Comparison of ENCODE assay signal across 12 cellular contexts in genomic region chr3:102036015-102036414, GRCh38.
DNase-seq lines count a peak whose midpoint lies in the region; ATAC-seq and TF ChIP-seq lines count a peak whose summit lies in the region.
"Had no signal": no experiment of that assay in that cellular context is flagged by ENCODE, and none has a peak within 500 bp of the region (broad histone marks: within the 10 kb centered on the region; RNA-seq: fewer than 3 reads in every experiment).

No MANE protein-coding gene starts in this region.

- peaks cover 32% of the 10 kb centered on the region for H3K9me3 Mint-ChIP-seq in activated T-helper 1 cell treated with anti-CD3 and anti-CD28 coated beads, Interleukin-12 subunit alpha, Interleukin-12 subunit beta, Interleukin-2, Interleukin-4 antibody, amounts not matched to agents 30 ng/mL and 10 ng/mL and 1 ng/mL, durations not matched to agents 14 hours and 24 hours and 36 hours

- no peak overlapping the region for H3K23ac ChIP-seq in IMR-90 (ENCODE audit: low read depth, low read length)

- no peak overlapping the region for H3K14ac ChIP-seq in IMR-90 (replicated peaks; ENCODE audit: low read depth, low read length)

- no peak for TF ChIP-seq RAD21 in IMR-90 (IDR thresholded peaks at IDR 0.05; ENCODE audit: low read length)

- no peak overlapping the region; the same call in 2 of the 3 replicates for H2BK15ac ChIP-seq in IMR-90 (ENCODE audit: low read depth, low read length)

- H3K36me3 Mint-ChIP-seq in activated T-helper 1 cell treated with anti-CD3 and anti-CD28 coated beads, Interleukin-12 subunit alpha, Interleukin-12 subunit beta, Interleukin-2, Interleukin-4 antibody, amounts not matched to agents 30 ng/mL and 10 ng/mL and 1 ng/mL, durations not matched to agents 14 hours and 24 hours and 36 hours (ENCODE audit: low read depth), result peaks cover 10% of the 10 kb centered on the region

- peaks cover 4% of the 10 kb centered on the region for H3K27me3 Mint-ChIP-seq in activated T-helper 1 cell treated with anti-CD3 and anti-CD28 coated beads, Interleukin-12 subunit alpha, Interleukin-12 subunit beta, Interleukin-2, Interleukin-4 antibody, amounts not matched to agents 30 ng/mL and 10 ng/mL and 1 ng/mL, durations not matched to agents 14 hours and 24 hours and 36 hours (ENCODE audit: insufficient read depth)
- H3K27me3 Mint-ChIP-seq: CD8-positive, alpha-beta memory T cell had no signal

- no peak overlapping the region for H2AK9ac ChIP-seq in IMR-90 (replicated peaks; ENCODE audit: low read depth, low read length, poor library complexity)

- no peak overlapping the region for H2BK5ac ChIP-seq in IMR-90 (ENCODE audit: low read depth, low read length, poor library complexity, severe bottlenecking)

- dilution Hi-C loops in IMR-90 (cut with HindIII; ENCODE audit: low sequenced_read_pairs, unreplicated experiment), result no loop called here

- no peak overlapping the region for H3K27ac Mint-ChIP-seq in activated T-helper 1 cell treated with anti-CD3 and anti-CD28 coated beads, Interleukin-12 subunit alpha, Interleukin-12 subunit beta, Interleukin-2, Interleukin-4 antibody, amounts not matched to agents 30 ng/mL and 10 ng/mL and 1 ng/mL, durations not matched to agents 14 hours and 24 hours and 36 hours
- H3K27ac Mint-ChIP-seq: CD8-positive, alpha-beta memory T cell had no signal

- H2BK20ac ChIP-seq in IMR-90 (ENCODE audit: low read depth, low read length), result no peak overlapping the region

- no peak for TF ChIP-seq CTCF in IMR-90 (conservative IDR thresholded peaks at IDR 0.05; ENCODE audit: low read depth, low read length)

- in situ Hi-C loops in IMR-90 (cut with MboI; ENCODE audit: low sequenced_read_pairs), result no loop called here

- H2AK5ac ChIP-seq in IMR-90 (ENCODE audit: low read depth, low read length), result no peak overlapping the region

- peaks cover 2% of the 10 kb centered on the region; the same call in 1 of the 2 replicates for H3K9me3 ChIP-seq in IMR-90 (ENCODE audit: control insufficient read depth, insufficient read depth, low read length)

- H3K4me3 Mint-ChIP-seq in activated T-helper 1 cell treated with anti-CD3 and anti-CD28 coated beads, Interleukin-12 subunit alpha, Interleukin-12 subunit beta, Interleukin-2, Interleukin-4 antibody, amounts not matched to agents 30 ng/mL and 10 ng/mL and 1 ng/mL, durations not matched to agents 14 hours and 24 hours and 36 hours, result no peak overlapping the region
- H3K4me3 Mint-ChIP-seq: CD8-positive, alpha-beta memory T cell had no signal

- no TSS peak for BruUV-seq in IMR-90 (replicated peaks; lab: Mats Ljungman, UMichigan)

- no peaks in the 10 kb centered on the region for H3K9me1 ChIP-seq in IMR-90 (ENCODE audit: insufficient read depth, low read length)

- no peak overlapping the region for H2AFZ ChIP-seq in IMR-90 (replicated peaks; ENCODE audit: low read length, poor library complexity)

- peaks cover 13% of the 10 kb centered on the region for H3K4me1 Mint-ChIP-seq in activated T-helper 1 cell treated with anti-CD3 and anti-CD28 coated beads, Interleukin-12 subunit alpha, Interleukin-12 subunit beta, Interleukin-2, Interleukin-4 antibody, amounts not matched to agents 30 ng/mL and 10 ng/mL and 1 ng/mL, durations not matched to agents 14 hours and 24 hours and 36 hours (ENCODE audit: low read depth)

- no peak overlapping the region for H3K4me3 ChIP-seq in IMR-90 (ENCODE audit: insufficient read depth, low read depth, low read length)
- H3K4me3 ChIP-seq: left ventricle myocardium inferior had no signal

- H3K4me1 ChIP-seq in IMR-90 (ENCODE audit: control insufficient read depth, insufficient read depth, low read length), result peaks cover 2% of the 10 kb centered on the region; the same call in 1 of the 2 replicates
- H3K4me1 ChIP-seq: left ventricle myocardium inferior had no signal

- no peaks in the 10 kb centered on the region for H3K27me3 ChIP-seq in IMR-90 (ENCODE audit: control insufficient read depth, insufficient read depth, low read length)

- no peak overlapping the region for H4K91ac ChIP-seq in IMR-90 (ENCODE audit: insufficient read depth, low read depth, low read length)

- no peak overlapping the region for H3K4me2 ChIP-seq in IMR-90 (ENCODE audit: low read depth, low read length)

- H3K79me1 ChIP-seq in IMR-90 (ENCODE audit: low read depth in 1 of 2, low read length in 2 of 2), result no peaks in the 10 kb centered on the region

- WGBS in IMR-90 (ENCODE audit: extremely low coverage in 2 of 2, insufficient read length in 1 of 2), 2 experiments, result no CpG with 5 or more reads among the region's 2 CpGs

- TF ChIP-seq POLR2A in IMR-90 (IDR thresholded peaks at IDR 0.05; ENCODE audit: low read depth, low read length), result no peak
- no peak for TF ChIP-seq POLR2A in erythroblast (IDR thresholded peaks at IDR 0.05; ENCODE audit: low read length)

- no peak overlapping the region for H3K56ac ChIP-seq in IMR-90 (ENCODE audit: extremely low read depth, insufficient read depth, low read length)

- no peak overlapping the region for H4K8ac ChIP-seq in IMR-90 (ENCODE audit: low read depth in 2 of 2, low read length in 2 of 2)

- intact Hi-C loops in IMR-90 (cut with micrococcal nuclease), result no loop called here
- intact Hi-C loops in activated T-helper 1 cell treated with anti-CD3 and anti-CD28 coated beads, Interleukin-12 subunit alpha, Interleukin-12 subunit beta, Interleukin-2, Interleukin-4 antibody, amounts not matched to agents 30 ng/mL and 10 ng/mL and 1 ng/mL, durations not matched to agents 14 hours and 24 hours and 36 hours (cut with micrococcal nuclease), result no loop called here

- no peaks in the 10 kb centered on the region for H3K36me3 ChIP-seq in IMR-90 (ENCODE audit: control insufficient read depth, insufficient read depth, low read length)
- H3K36me3 ChIP-seq: left ventricle myocardium inferior had no signal

- ATAC-seq in GM18907 (IDR thresholded peaks at IDR 0.05; ENCODE audit: unreplicated experiment) (peak; percentile 69), GM21825 (IDR thresholded peaks at IDR 0.05; ENCODE audit: unreplicated experiment) (peak; percentile 49), IMR-90 (ENCODE audit: low read depth) (no peak)

- no peak overlapping the region for H3K4ac ChIP-seq in IMR-90 (ENCODE audit: low read depth, low read length)

- POLR2A ChIA-PET in IMR-90 (lab: Charles Lee; ENCODE audit: unreplicated experiment), result no interaction called here

- H3K9ac ChIP-seq in IMR-90 (ENCODE audit: low read depth, low read length), result no peak overlapping the region

- DNase-seq in IMR-90 (no peak), medulla oblongata (ENCODE audit: extremely low spot score) (peak; percentile 30), NCI-H2196 treated with DMSO at 0.1 percent for 48 hours (lab: John Stamatoyannopoulos, UW; ENCODE audit: unreplicated experiment) (no peak), erythroblast (lab: John Stamatoyannopoulos, UW) (no peak), NCI-H82 treated with DMSO at 0.1 percent for 48 hours (lab: John Stamatoyannopoulos, UW; ENCODE audit: unreplicated experiment) (no peak)
- no peak for DNase-seq in activated T-helper 1 cell treated with anti-CD3 and anti-CD28 coated beads, Interleukin-12 subunit alpha, Interleukin-12 subunit beta, Interleukin-2, Interleukin-4 antibody, amounts not matched to agents 30 ng/mL and 10 ng/mL and 1 ng/mL, durations not matched to agents 14 hours and 24 hours and 36 hours (ENCODE audit: low spot score)
- DNase-seq: CD8-positive, alpha-beta memory T cell; left ventricle myocardium inferior; NCI-H2029; T-helper 9 cell had no signal

- no peak overlapping the region for H3K27ac ChIP-seq in IMR-90 (ENCODE audit: insufficient read depth, low read length)
- H3K27ac ChIP-seq: left ventricle myocardium inferior had no signal

- H4K5ac ChIP-seq in IMR-90 (ENCODE audit: low read depth, low read length), result no peak overlapping the region

- peak overlapping the region; percentile 46 for H2BK120ac ChIP-seq in IMR-90 (ENCODE audit: low read depth, low read length)

- no peak overlapping the region for H3K18ac ChIP-seq in IMR-90 (ENCODE audit: low read depth, low read length)

- CTCF ChIA-PET in IMR-90 (lab: Yijun Ruan, JAX), result no interaction called here

- H4K20me1 ChIP-seq in IMR-90 (ENCODE audit: insufficient read depth, low read length), result no peaks in the 10 kb centered on the region

TF ChIP-seq in IMR-90, 13 proteins besides CTCF, POLR2A, EP300 and RAD21:
- TF ChIP-seq ELK1 (IDR thresholded peaks at IDR 0.05; ENCODE audit: borderline replicate concordance, low read depth, low read length) (no peak), FOS (IDR thresholded peaks at IDR 0.05; ENCODE audit: low read depth, low read length) (no peak), NFE2L2 (IDR thresholded peaks at IDR 0.05; ENCODE audit: low read depth, low read length) (no peak), CHD1 (IDR thresholded peaks at IDR 0.05; ENCODE audit: low read depth, low read length) (no peak), SMC3 (IDR thresholded peaks at IDR 0.05; ENCODE audit: low read depth, low read length) (no peak), RFX5 (IDR thresholded peaks at IDR 0.05; ENCODE audit: low read depth, low read length) (no peak), BHLHE40 (IDR thresholded peaks at IDR 0.05; ENCODE audit: low read depth, low read length) (no peak), MAFK (IDR thresholded peaks at IDR 0.05; ENCODE audit: low read depth, low read length) (no peak), CEBPB (IDR thresholded peaks at IDR 0.05; ENCODE audit: low read depth, low read length) (no peak), MXI1 (IDR thresholded peaks at IDR 0.05; ENCODE audit: borderline replicate concordance, low read depth, low read length) (no peak), MAZ (IDR thresholded peaks at IDR 0.05; ENCODE audit: borderline replicate concordance, low read depth, low read length) (no peak), RCOR1 (IDR thresholded peaks at IDR 0.05; ENCODE audit: insufficient replicate concordance, low read length) (no peak), USF2 (IDR thresholded peaks at IDR 0.05; ENCODE audit: low read depth, low read length) (no peak)
